ENCODE assay signal across 17 cellular contexts in the genomic region with DNA sequence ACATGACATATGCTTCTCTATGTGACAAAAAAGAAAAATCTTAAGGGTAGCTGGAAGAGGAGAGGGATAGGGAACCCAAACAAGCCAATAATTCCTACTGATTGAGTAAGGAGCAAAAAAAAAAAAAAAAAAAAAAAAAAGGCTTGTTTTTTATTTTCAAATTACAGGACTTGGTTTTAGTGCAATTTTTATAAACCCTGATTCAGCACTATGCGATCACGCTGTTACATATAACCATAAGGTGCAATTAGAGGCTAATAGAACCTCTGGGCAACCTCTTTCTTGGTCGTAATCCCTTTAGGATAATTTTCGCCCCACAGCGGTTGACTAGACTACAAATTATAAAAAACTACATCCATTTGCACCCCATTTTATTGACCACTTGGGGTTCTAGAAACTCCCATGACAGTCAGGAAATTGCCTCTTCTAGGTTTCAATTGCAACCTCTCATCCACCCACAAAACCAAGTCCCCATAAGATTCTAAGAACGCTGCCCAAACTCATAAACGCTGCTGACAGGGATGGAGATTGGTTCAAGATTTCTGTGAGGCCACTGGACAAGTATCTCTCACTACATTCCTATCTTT.
"Had no signal": no experiment of that assay in that cellular context is flagged by ENCODE, and none has a peak within 500 bp of the region (broad histone marks: within the 10 kb centered on the region; RNA-seq: fewer than 3 reads in every experiment).

No MANE protein-coding gene starts in this region.

- H3K4me3 ChIP-seq: esophagus squamous epithelium, hepatocyte, left ventricle myocardium inferior, lower lobe of right lung, right atrium auricular region had no signal

- H3K4me2 ChIP-seq: hepatocyte had no signal

- H3K79me2 ChIP-seq: hepatocyte had no signal

- H3K4me1 Mint-ChIP-seq: memory B cell, naive B cell had no signal

- H3K36me3 Mint-ChIP-seq: memory B cell, naive B cell had no signal

- H3K27ac ChIP-seq: esophagus squamous epithelium, foreskin keratinocyte, hepatocyte, left ventricle myocardium inferior, lower lobe of right lung, right atrium auricular region had no signal

- H3K9me3 ChIP-seq: esophagus squamous epithelium, left ventricle myocardium inferior, lower lobe of right lung, right atrium auricular region had no signal

- H3K27me3 Mint-ChIP-seq: dendritic cell treated with granulocyte-macrophage colony-stimulating factor and Interleukin-4, amounts not matched to agents 40 ng/mL and 50 ng/mL, for 4 days had no signal

- H3K27me3 ChIP-seq: esophagus squamous epithelium, foreskin keratinocyte, hepatocyte, right atrium auricular region had no signal

- H3K36me3 ChIP-seq: esophagus squamous epithelium, left ventricle myocardium inferior, lower lobe of right lung, right atrium auricular region had no signal

- FAIRE-seq: colon, kidney, small intestine had no signal

- H3K27ac Mint-ChIP-seq: dendritic cell treated with granulocyte-macrophage colony-stimulating factor and Interleukin-4, amounts not matched to agents 40 ng/mL and 50 ng/mL, for 4 days; memory B cell; naive B cell had no signal

- ATAC-seq: foreskin keratinocyte, left cardiac atrium, lower lobe of right lung had no signal

- H2AFZ ChIP-seq: hepatocyte had no signal

- DNase-seq: esophagus squamous epithelium; foreskin keratinocyte; head of caudate nucleus; kidney; left cardiac atrium; left ventricle myocardium inferior; lower lobe of right lung; naive B cell; small intestine; stimulated activated CD4-positive, alpha-beta T cell treated with anti-CD3 and anti-CD28 coated beads, Interleukin-2, amount 100 ng/mL, for 48 hours; stimulated activated naive CD4-positive, alpha-beta T cell treated with Interleukin-2 at 50 U/mL for 16 hours had no signal

- H3K4me3 Mint-ChIP-seq: dendritic cell treated with granulocyte-macrophage colony-stimulating factor and Interleukin-4, amounts not matched to agents 40 ng/mL and 50 ng/mL, for 4 days; memory B cell; naive B cell; nephron had no signal

- H3K9me3 Mint-ChIP-seq: dendritic cell treated with granulocyte-macrophage colony-stimulating factor and Interleukin-4, amounts not matched to agents 40 ng/mL and 50 ng/mL, for 4 days; naive B cell; nephron had no signal
